9 cellular contexts compared by ENCODE assay signal in the genomic region with DNA sequence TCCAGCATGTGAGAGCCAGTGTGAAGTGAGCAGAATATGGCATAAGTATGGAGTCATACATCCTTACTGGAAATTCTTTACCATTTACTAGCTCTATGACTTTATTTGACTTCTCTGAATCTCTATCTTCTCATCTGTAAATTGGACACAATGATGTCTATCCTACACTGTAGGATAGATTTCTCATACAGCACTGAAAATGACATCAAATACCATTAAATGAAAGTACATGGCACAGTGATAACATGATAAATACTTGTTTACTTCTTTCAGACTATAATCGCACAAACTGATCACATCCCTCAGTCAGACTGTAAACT. TPM values are rescaled to one million over a fixed set of nuclear protein-coding genes. Genes with fewer than 3 reads are reported as not detected.
A peak's percentile ranks its signal among the peaks of the same experiment; 100 is the strongest.
DNase-seq lines count a peak whose midpoint lies in the region; ATAC-seq, FAIRE-seq and TF ChIP-seq lines count a peak whose summit lies in the region.
"Had no signal": no experiment of that assay in that cellular context is flagged by ENCODE, and none has a peak within 500 bp of the region (broad histone marks: within the 10 kb centered on the region; RNA-seq: fewer than 3 reads in every experiment).

No MANE protein-coding gene starts in this region.

- no TSS peak for BruUV-seq in OCI-LY7 (replicated peaks; lab: Mats Ljungman, UMichigan)
- BruUV-seq in endothelial cell of umbilical vein (replicated peaks; lab: Mats Ljungman, UMichigan) = no TSS peak

- WGBS in pancreas, 2 donors = 29 to 57% methylated on average over 1 of the region's 1 CpG
- WGBS in lower leg skin, 2 donors = 64 to 66% methylated on average over 1 of the region's 1 CpG

- H3K4me1 ChIP-seq in OCI-LY7 (ENCODE audit: insufficient read depth, low read length, poor library complexity, severe bottlenecking) (peaks cover 50% of the 10 kb centered on the region), endothelial cell of umbilical vein (ENCODE audit: control insufficient read depth, extremely low read depth, insufficient read depth, low read length) (peaks cover 70% of the 10 kb centered on the region), pancreas (peaks cover 0 to 37% (median 18%) of the 10 kb centered on the region in 3 donors)

- H3K79me2 ChIP-seq in OCI-LY7 (ENCODE audit: insufficient read depth, low read depth, low read length) (no peaks in the 10 kb centered on the region; the same call in 1 of the 2 replicates), endothelial cell of umbilical vein (ENCODE audit: control insufficient read depth, insufficient read depth, low read length) (peaks cover 66% of the 10 kb centered on the region)

- peak overlapping the region; percentile 96 for H3K9ac ChIP-seq in endothelial cell of umbilical vein (replicated peaks; ENCODE audit: extremely low read depth, insufficient read depth, low read length)

- TF ChIP-seq POLR2A in endothelial cell of umbilical vein (IDR thresholded peaks at IDR 0.05; ENCODE audit: low read depth, low read length) = no peak
- TF ChIP-seq POLR2A in lower leg skin (IDR thresholded peaks at IDR 0.05) = no peak

- no peaks in the 10 kb centered on the region for H3K9me1 ChIP-seq in endothelial cell of umbilical vein (replicated peaks; ENCODE audit: control insufficient read depth, extremely low read depth, insufficient read depth, low read length)

- no peaks in the 10 kb centered on the region for H3K9me2 ChIP-seq in OCI-LY7 (ENCODE audit: insufficient read depth, low read length)

- no peaks in the 10 kb centered on the region for H4K20me1 ChIP-seq in OCI-LY7 (ENCODE audit: insufficient read depth, low read length)
- no peaks in the 10 kb centered on the region for H4K20me1 ChIP-seq in endothelial cell of umbilical vein (replicated peaks; ENCODE audit: control insufficient read depth, extremely low read depth, insufficient read depth, low read length)

- dilution Hi-C loops in endothelial cell of umbilical vein (cut with MboI; ENCODE audit: extremely low pct_ligation_motif_present, low sequenced_read_pairs) = no loop called here

- FAIRE-seq in endothelial cell of umbilical vein (lab: Jason Lieb, UNC) (no peak), pancreas (lab: Jason Lieb, UNC) (no peak)

- CTCF ChIA-PET in OCI-LY7 (lab: Charles Lee; ENCODE audit: unreplicated experiment) (interaction anchor here (0.8 to 1.4 kb wide), 4 partner anchors 72 to 321 kb away, joined by 3 to 6 read pairs (median 4); a partner anchor contains a TSS), endothelial cell of umbilical vein (lab: Charles Lee) (interaction anchor here (0.6 to 2.9 kb wide), 23 partner anchors 11 to 320 kb away, joined by 3 to 67 read pairs (median 5); a partner anchor contains a TSS)

- POLR2A ChIA-PET in OCI-LY7 (lab: Charles Lee) = interaction anchor here (0.6 to 2.0 kb wide), 8 partner anchors 43 to 374 kb away, joined by 3 to 6 read pairs (median 3); a partner anchor contains a TSS
- POLR2A ChIA-PET in endothelial cell of umbilical vein (lab: Charles Lee) = interaction anchor here (0.6 to 1.3 kb wide), 15 partner anchors 18 to 312 kb away, joined by 3 to 10 read pairs (median 4); a partner anchor contains a TSS

- H3K27me3 ChIP-seq in endothelial cell of umbilical vein (ENCODE audit: control insufficient read depth in 2 of 2, insufficient read depth in 2 of 2, low read length in 2 of 2) (no peaks in the 10 kb centered on the region), pancreas (no peaks in the 10 kb centered on the region)

- intact Hi-C loops in OCI-LY7 (cut with micrococcal nuclease; ENCODE audit: unreplicated experiment) = loop anchor here (1.0 to 10.0 kb wide), 3 partner anchors 220 to 560 kb away; a partner anchor contains a TSS
- intact Hi-C loops in endothelial cell of umbilical vein (cut with micrococcal nuclease) = loop anchor here (1.0 to 5.0 kb wide), 8 partner anchors 37 to 678 kb away; a partner anchor contains a TSS
- intact Hi-C loops in pancreas (cut with DNase I) = loop anchor here in 1 of 3 donors (5.0 kb wide), 1 partner anchor 73 kb away; no protein-coding TSS in a partner anchor
- intact Hi-C loops in lower leg skin (cut with DNase I; ENCODE audit: low total_unique reads) = loop anchor here (5.0 to 10.0 kb wide), 2 partner anchors 220 to 313 kb away; a partner anchor contains a TSS

- H3K9me3 ChIP-seq in OCI-LY7 (ENCODE audit: low read length) (no peaks in the 10 kb centered on the region), endothelial cell of umbilical vein (replicated peaks; ENCODE audit: control insufficient read depth, insufficient read depth, low read length) (no peaks in the 10 kb centered on the region), pancreas (no peaks in the 10 kb centered on the region)

- DNase-seq in AG09309 (ENCODE audit: low read depth) = no peak
- DNase-seq in OCI-LY7 (ENCODE audit: low spot score) = no peak
- no peak for DNase-seq in endothelial cell of umbilical vein (ENCODE audit: low read depth, low spot score)
- DNase-seq in pancreas = no peak
- DNase-seq in DMS153 (lab: John Stamatoyannopoulos, UW) = no peak
- DNase-seq in lower leg skin (ENCODE audit: low spot score in 2 of 2) = no peak
- DNase-seq: activated CD8-positive, alpha-beta memory T cell treated with anti-CD3 and anti-CD28 coated beads for 24 hours had no signal

- peak overlapping the region; percentile 42 for H3K4me2 ChIP-seq in OCI-LY7 (ENCODE audit: low read length)
- peak overlapping the region; percentile 93 for H3K4me2 ChIP-seq in endothelial cell of umbilical vein (ENCODE audit: insufficient read depth, low read length)

- peak overlapping the region; percentile 18 for H3K4me3 ChIP-seq in AG09309 (ENCODE audit: control insufficient read depth, low read depth, low read length)
- no peak overlapping the region for H3K4me3 ChIP-seq in OCI-LY7 (ENCODE audit: low read depth, low read length, poor library complexity, severe bottlenecking)
- H3K4me3 ChIP-seq in endothelial cell of umbilical vein (replicated peaks in 1 of 3; ENCODE audit: insufficient read depth in 1 of 3, low read depth in 1 of 3, low read length in 3 of 3) = peak overlapping the region in 1 of 3 experiments; percentile 40
- no peak overlapping the region for H3K4me3 ChIP-seq in pancreas
- H3K4me3 ChIP-seq in lower leg skin (ENCODE audit: low read depth, poor library complexity, severe bottlenecking) = no peak overlapping the region

- H3K27ac ChIP-seq in OCI-LY7 (ENCODE audit: low read depth, low read length, poor library complexity, severe bottlenecking) (no peak overlapping the region), endothelial cell of umbilical vein (ENCODE audit: insufficient read depth, low read depth, low read length) (peak overlapping the region; percentile 97), pancreas (peak overlapping the region in 3 of 4 donors; percentile 42 to 85 (median 84))

- no peak for TF ChIP-seq CTCF in AG09309 (IDR thresholded peaks at IDR 0.05; ENCODE audit: control insufficient read depth, insufficient read depth, low read depth, low read length, missing control alignments)
- peak; percentile 36; the same call in 1 of the 2 replicates for TF ChIP-seq CTCF in OCI-LY7 (conservative IDR thresholded peaks at IDR 0.05; ENCODE audit: low read length)
- no peak for TF ChIP-seq CTCF in endothelial cell of umbilical vein (IDR thresholded peaks at IDR 0.05; ENCODE audit: extremely low read depth in 1 of 2, insufficient read depth in 1 of 2, low read depth in 1 of 2, low read length in 2 of 2)
- TF ChIP-seq CTCF in pancreas (IDR thresholded peaks at IDR 0.05) = no peak
- TF ChIP-seq CTCF in lower leg skin (IDR thresholded peaks at IDR 0.05) = no peak

- H2AFZ ChIP-seq in OCI-LY7 (ENCODE audit: low read length) = peak overlapping the region; percentile 73; the same call in 1 of the 2 replicates
- no peak overlapping the region for H2AFZ ChIP-seq in endothelial cell of umbilical vein (ENCODE audit: low read depth, low read length)

- H3K36me3 ChIP-seq in OCI-LY7 (ENCODE audit: insufficient read depth, low read length) (no peaks in the 10 kb centered on the region), endothelial cell of umbilical vein (ENCODE audit: control insufficient read depth in 2 of 2, extremely low read depth in 1 of 2, insufficient read depth in 2 of 2, low read length in 2 of 2) (no peaks in the 10 kb centered on the region), pancreas (no peaks in the 10 kb centered on the region)

- no peak for ATAC-seq in pancreas
- no peak for ATAC-seq in HG03025 (IDR thresholded peaks at IDR 0.05; ENCODE audit: low FRiP score, unreplicated experiment)
- ATAC-seq in GM21447 (IDR thresholded peaks at IDR 0.05; ENCODE audit: unreplicated experiment) = no peak

TF ChIP-seq in endothelial cell of umbilical vein, 7 proteins besides CTCF, POLR2A, EP300 and RAD21:
- TF ChIP-seq EZH2 (IDR thresholded peaks at IDR 0.05; ENCODE audit: borderline replicate concordance, low read depth, low read length, severe bottlenecking) (no peak), GATA2 (IDR thresholded peaks at IDR 0.05; ENCODE audit: insufficient read depth, insufficient read length, low read depth, low read length) (no peak), POLR2AphosphoS5 (IDR thresholded peaks at IDR 0.05; ENCODE audit: insufficient read depth, low read depth, low read length) (no peak)

RNA-seq across cellular contexts. Expression of a gene that starts 1.3 kb away (rescaled TPM):
- total RNA-seq in OCI-LY7 (2014; rRNA removed; shearing (Covaris generic)) = 1.5 and 2.1 TPM in 2 replicates
- total RNA-seq in OCI-LY7 (2022) (7.0 and 8.7 TPM in 2 replicates), endothelial cell of umbilical vein (94.4 and 96.4 TPM in 2 replicates), pancreas (10 to 100 TPM in 2 of 6 donors, 1 to 10 TPM in 4; 4.6 to 24.0 (median 6.5) TPM), lower leg skin (10 to 100 TPM; 53.5 to 66.6 (median 59.6) TPM)
- polyA plus RNA-seq in endothelial cell of umbilical vein (20.4 and 21.5 TPM in 2 replicates), pancreas (1 to 10 TPM; 2.8 to 3.4 TPM)
- 15.9 and 18.5 TPM in 2 replicates for polyA plus RNA-seq in endothelial cell of umbilical vein (2011; cell fraction: cytosol; rRNA removed)
- 34.4 and 39.8 TPM in 2 replicates for polyA plus RNA-seq in endothelial cell of umbilical vein (2011; cell fraction: nucleus; rRNA removed)
- polyA plus RNA-seq in endothelial cell of umbilical vein (2012) = 35.1 and 46.6 TPM in 2 replicates
- polyA minus RNA-seq in endothelial cell of umbilical vein = 71.0 and 82.9 TPM in 2 replicates
- 5.3 TPM for polyA minus RNA-seq in endothelial cell of umbilical vein (2011; cell fraction: cytosol; rRNA and poly(A)+ RNA removed)
- polyA minus RNA-seq in endothelial cell of umbilical vein (2011; cell fraction: nucleus; rRNA and poly(A)+ RNA removed) = 75.0 and 91.5 TPM in 2 replicates
